Comparison of ENCODE assay signal across 27 cellular contexts in the genomic region with DNA sequence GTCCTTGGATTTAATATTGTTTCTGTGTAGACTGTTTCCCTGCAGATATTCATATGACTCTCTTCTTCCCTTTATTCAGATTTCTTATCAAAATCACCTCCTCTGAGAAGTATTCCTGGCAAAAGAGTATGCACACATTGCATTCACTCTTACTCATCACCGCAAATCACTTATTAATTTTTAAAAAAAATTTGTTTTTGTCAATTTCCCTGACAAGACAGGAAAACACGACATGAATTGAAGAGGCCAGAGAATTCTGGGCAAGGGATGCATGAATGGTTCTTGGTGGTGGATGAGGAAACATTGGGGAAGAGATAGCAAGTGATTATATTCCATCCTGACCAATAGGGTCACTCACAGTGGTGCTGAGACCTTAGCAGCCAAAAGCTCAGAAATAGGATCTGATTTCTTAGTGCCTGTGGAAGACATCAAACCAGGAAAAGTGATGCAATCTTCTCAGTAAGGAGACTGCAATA.
A peak's percentile ranks its signal among the peaks of the same experiment; 100 is the strongest.
DNase-seq lines count a peak whose midpoint lies in the region; ATAC-seq, FAIRE-seq and TF ChIP-seq lines count a peak whose summit lies in the region.
"Had no signal": no experiment of that assay in that cellular context is flagged by ENCODE, and none has a peak within 500 bp of the region (broad histone marks: within the 10 kb centered on the region; RNA-seq: fewer than 3 reads in every experiment).

No MANE protein-coding gene starts in this region.

- CTCF ChIA-PET in PC-3 (lab: Charles Lee), result interaction anchor here (0.6 kb wide), 1 partner anchor 389 kb away, joined by 3 read pairs; no protein-coding TSS in a partner anchor
- CTCF ChIA-PET in K562 (lab: Yijun Ruan, JAX; ENCODE audit: low intra/inter-chr PET ratio), result no interaction called here

- TF ChIP-seq POLR2A in K562 (conservative IDR thresholded peaks at IDR 0.05), result no peak

- H3F3A ChIP-seq in PC-3 (ENCODE audit: low read length, unreplicated experiment), result peaks cover 5% of the 10 kb centered on the region

- H3K9me3 ChIP-seq in PC-3 (ENCODE audit: low read length) (no peaks in the 10 kb centered on the region), K562 (replicated peaks; ENCODE audit: control insufficient read depth, insufficient read depth, low read depth, low read length) (no peaks in the 10 kb centered on the region)
- H3K9me3 ChIP-seq: BLaER1, MG63, ovary, upper lobe of left lung had no signal

- H3K4me1 ChIP-seq in PC-3 (ENCODE audit: insufficient read depth, low read length), result peaks cover 24% of the 10 kb centered on the region
- H3K4me1 ChIP-seq in K562 (replicated peaks in 1 of 2; ENCODE audit: control insufficient read depth in 2 of 2, insufficient read depth in 2 of 2, low read length in 2 of 2), result no peaks in the 10 kb centered on the region
- H3K4me1 ChIP-seq: BLaER1, upper lobe of left lung had no signal

- H3K9me2 ChIP-seq in PC-3 (replicated peaks; ENCODE audit: low read length), result no peaks in the 10 kb centered on the region

- H2AFZ ChIP-seq in PC-3 (ENCODE audit: low read length) (peak overlapping the region; percentile 51; the same call in 1 of the 2 replicates), K562 (ENCODE audit: low read depth, low read length) (no peak overlapping the region)

- DNase-seq in EL (peak; percentile 55), PC-3 (peak; percentile 61), K562 (ENCODE audit: extremely low read depth in 1 of 4, low spot score in 3 of 4) (no peak), glomerular visceral epithelial cell (ENCODE audit: extremely low spot score) (peak; percentile 75), hypothalamus (lab: John Stamatoyannopoulos, UW) (no peak), NCI-H526 (lab: John Stamatoyannopoulos, UW) (no peak), RPMI8226 (no peak)
- DNase-seq: activated CD4-positive, alpha-beta T cell treated with anti-CD3 and anti-CD28 coated beads for 1 hour; activated gamma-delta T cell; activated naive CD8-positive, alpha-beta T cell treated with anti-CD3 and anti-CD28 coated beads, Interleukin-2, amount 10 ng/mL, durations not matched to agents 7 days and 5 days; activated T-cell treated with anti-CD3 and anti-CD28 coated beads, Interleukin-2, amount 50 U/mL, for 1 hour; DMS53; dorsolateral prefrontal cortex; head of caudate nucleus; kidney glomerular epithelial cell; MG63; NCI-H2029; NCI-H526 treated with DMSO at 0.1 percent for 48 hours; ovary; retina; stimulated activated CD4-positive, alpha-beta T cell treated with anti-CD3 and anti-CD28 coated beads, Interleukin-2, amount 100 ng/mL, for 48 hours; substantia nigra; upper lobe of left lung had no signal

- H3K27ac ChIP-seq in PC-3 (ENCODE audit: low read length), result peak overlapping the region; percentile 94
- H3K27ac ChIP-seq in K562 (ENCODE audit: extremely low read depth, low read depth, low read length), result no peak overlapping the region
- H3K27ac ChIP-seq: BLaER1, dorsolateral prefrontal cortex, ovary, RWPE1, upper lobe of left lung had no signal

- in situ Hi-C loops in K562 (cut with MboI), result no loop called here

- H3K4me2 ChIP-seq in PC-3 (ENCODE audit: low read length), result peak overlapping the region; percentile 75
- H3K4me2 ChIP-seq in K562 (ENCODE audit: insufficient read depth, low read length), result no peak overlapping the region
- H3K4me2 ChIP-seq: BLaER1 had no signal

- no peak for TF ChIP-seq RAD21 in K562 (CRISPR knock-in tag; conservative IDR thresholded peaks at IDR 0.05 in 1 of 2, IDR thresholded peaks at IDR 0.05 in 1 of 2)

- peak overlapping the region; percentile 52; the same call in 1 of the 2 replicates for H3K9ac ChIP-seq in PC-3 (ENCODE audit: low read length)
- H3K9ac ChIP-seq in K562 (ENCODE audit: insufficient read depth in 1 of 2, low read depth in 2 of 2, low read length in 2 of 2), result no peak overlapping the region
- H3K9ac ChIP-seq: BLaER1 had no signal

- WGBS in K562 (ENCODE audit: insufficient coverage, low coverage, missing lambda C conversion rate), result 0% methylated on average over 2 of the region's 2 CpGs

- intact Hi-C loops in PC-3 (cut with micrococcal nuclease), result no loop called here
- intact Hi-C loops in K562 (cut with micrococcal nuclease), result no loop called here

- POLR2A ChIA-PET in PC-3 (lab: Charles Lee; ENCODE audit: unreplicated experiment), result no interaction called here
- POLR2A ChIA-PET in K562 (lab: Yijun Ruan, JAX), result no interaction called here

- BruUV-seq in PC-3 (replicated peaks; lab: Mats Ljungman, UMichigan) (no TSS peak), K562 (replicated peaks; lab: Mats Ljungman, UMichigan) (no TSS peak)

- H3K4me3 ChIP-seq in PC-3 (ENCODE audit: low read length) (peak overlapping the region; percentile 42), K562 (no peak overlapping the region)
- H3K4me3 ChIP-seq: BLaER1, dorsolateral prefrontal cortex, MG63, ovary, upper lobe of left lung had no signal

- FAIRE-seq in K562 (lab: Jason Lieb, UNC), result no peak
- FAIRE-seq: GM18507 had no signal

- H3K79me2 ChIP-seq in PC-3 (ENCODE audit: low read length), result no peaks in the 10 kb centered on the region
- no peaks in the 10 kb centered on the region for H3K79me2 ChIP-seq in K562 (ENCODE audit: control insufficient read depth, insufficient read depth, low read length)

- TF ChIP-seq CTCF in PC-3 (conservative IDR thresholded peaks at IDR 0.05; ENCODE audit: low read depth, low read length), result no peak
- TF ChIP-seq CTCF in K562 (IDR thresholded peaks at IDR 0.05 in 2 of 3, conservative IDR thresholded peaks at IDR 0.05 in 1 of 3; ENCODE audit: insufficient read depth in 2 of 3, low read depth in 1 of 3, low read length in 3 of 3), result no peak

- H3K36me3 ChIP-seq in PC-3 (ENCODE audit: low read depth, low read length) (no peaks in the 10 kb centered on the region), K562 (ENCODE audit: control insufficient read depth, insufficient read depth, low read length) (no peaks in the 10 kb centered on the region)
- H3K36me3 ChIP-seq: BLaER1, MG63, ovary, upper lobe of left lung had no signal

- H3K27me3 ChIP-seq in PC-3 (ENCODE audit: low read length) (no peaks in the 10 kb centered on the region), K562 (ENCODE audit: control insufficient read depth in 2 of 2, insufficient read depth in 2 of 2, low read length in 2 of 2) (no peaks in the 10 kb centered on the region)
- H3K27me3 ChIP-seq: BLaER1, dorsolateral prefrontal cortex, MG63, ovary, upper lobe of left lung had no signal

- H3K9me1 ChIP-seq in K562 (ENCODE audit: control insufficient read depth, insufficient read depth, low read length), result no peaks in the 10 kb centered on the region

- H4K20me1 ChIP-seq in PC-3 (ENCODE audit: low read length) (no peaks in the 10 kb centered on the region), K562 (replicated peaks; ENCODE audit: control insufficient read depth, insufficient read depth, low read length) (no peaks in the 10 kb centered on the region)
- H4K20me1 ChIP-seq: BLaER1 had no signal

- TF ChIP-seq EP300 in K562 (IDR thresholded peaks at IDR 0.05; ENCODE audit: low read length), result no peak

- ATAC-seq in PC-3 (peak; percentile 61), K562 (no peak), GM18873 (IDR thresholded peaks at IDR 0.05; ENCODE audit: low FRiP score, unreplicated experiment) (no peak)

TF ChIP-seq in K562, 482 proteins besides CTCF, POLR2A, EP300 and RAD21 (continues in another document):
- TF ChIP-seq, protein P1, sequence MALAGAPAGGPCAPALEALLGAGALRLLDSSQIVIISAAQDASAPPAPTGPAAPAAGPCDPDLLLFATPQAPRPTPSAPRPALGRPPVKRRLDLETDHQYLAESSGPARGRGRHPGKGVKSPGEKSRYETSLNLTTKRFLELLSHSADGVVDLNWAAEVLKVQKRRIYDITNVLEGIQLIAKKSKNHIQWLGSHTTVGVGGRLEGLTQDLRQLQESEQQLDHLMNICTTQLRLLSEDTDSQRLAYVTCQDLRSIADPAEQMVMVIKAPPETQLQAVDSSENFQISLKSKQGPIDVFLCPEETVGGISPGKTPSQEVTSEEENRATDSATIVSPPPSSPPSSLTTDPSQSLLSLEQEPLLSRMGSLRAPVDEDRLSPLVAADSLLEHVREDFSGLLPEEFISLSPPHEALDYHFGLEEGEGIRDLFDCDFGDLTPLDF (CRISPR knock-in tag; IDR thresholded peaks at IDR 0.05), result no peak
- TF ChIP-seq U2AF2 (optimal IDR thresholded peaks at IDR 0.05; ENCODE audit: low read depth, low read length) (no peak), CEBPB (tag; IDR thresholded peaks at IDR 0.05) (0 out of 2 replicates have a peak, but pooled peaks have one; percentile 18), NFIC (IDR thresholded peaks at IDR 0.05) (no peak), CEBPG (CRISPR knock-in tag; IDR thresholded peaks at IDR 0.05) (no peak), CEBPG (tag; conservative IDR thresholded peaks at IDR 0.05 in 1 of 2, IDR thresholded peaks at IDR 0.05 in 1 of 2) (peak in 1 of 2 experiments; percentile 61; a peak in 1 of 4 replicates)

Comparison
In these comparisons a context has a peak if more than half of its experiments do, and no peak if none do; other contexts are left out.
1. DNase-seq: peak in EL (single experiment), PC-3 (single experiment) and glomerular visceral epithelial cell (single experiment); none in K562 (0 of 4), hypothalamus (0 of 51), NCI-H526 (0 of 2) and RPMI8226 (single experiment).